8 cellular contexts compared by ENCODE assay signal in genomic region chr9:101119206-101119819, GRCh38.
A peak's percentile ranks its signal among the peaks of the same experiment; 100 is the strongest.
DNase-seq lines count a peak whose midpoint lies in the region; ATAC-seq, FAIRE-seq and TF ChIP-seq lines count a peak whose summit lies in the region.

No MANE protein-coding gene starts in this region.

- no peak overlapping the region for H3K4me3 ChIP-seq in kidney (ENCODE audit: low read length in 2 of 2)
- H3K4me3 ChIP-seq in upper lobe of right lung, result no peak overlapping the region

- H3K9me3 ChIP-seq in kidney (ENCODE audit: control insufficient read depth in 1 of 2, low read length in 2 of 2) (peaks cover 0 to 10% of the 10 kb centered on the region in 2 donors), upper lobe of right lung (peaks cover 7% of the 10 kb centered on the region)

- H3K27ac ChIP-seq in kidney (ENCODE audit: low read depth in 2 of 2, low read length in 2 of 2) (no peak overlapping the region), upper lobe of right lung (no peak overlapping the region)

- DNase-seq in DMS114 treated with DMSO at 0.1 percent for 48 hours (lab: John Stamatoyannopoulos, UW; ENCODE audit: unreplicated experiment) (peak; percentile 5), NCI-H2171 (lab: John Stamatoyannopoulos, UW) (peak; percentile 54), anterior cingulate cortex (lab: John Stamatoyannopoulos, UW) (peak in 51 of 58 donors; percentile 1 to 76 (median 40)), kidney (no peak), upper lobe of right lung (peak; percentile 74), T1000 (lab: John Stamatoyannopoulos, UW) (no peak)

- no peak for FAIRE-seq in kidney (lab: Jason Lieb, UNC)

- H3K9ac ChIP-seq in kidney (ENCODE audit: low read length in 2 of 2), result no peak overlapping the region

- H3K4me1 ChIP-seq in kidney (ENCODE audit: control insufficient read depth in 1 of 2, insufficient read depth in 1 of 2, low read depth in 1 of 2, low read length in 2 of 2) (no peaks in the 10 kb centered on the region), upper lobe of right lung (no peaks in the 10 kb centered on the region)

- no peaks in the 10 kb centered on the region for H3K27me3 ChIP-seq in upper lobe of right lung

- TF ChIP-seq CTCF in kidney (IDR thresholded peaks at IDR 0.05; ENCODE audit: borderline replicate concordance, extremely low read depth, insufficient read depth), result peak; percentile 77
- peak; percentile 64 for TF ChIP-seq CTCF in upper lobe of right lung (IDR thresholded peaks at IDR 0.05)

- H3K36me3 ChIP-seq in kidney (ENCODE audit: control insufficient read depth in 1 of 2, insufficient read depth in 2 of 2, low read length in 2 of 2), result no peaks in the 10 kb centered on the region
- H3K36me3 ChIP-seq in upper lobe of right lung, result no peaks in the 10 kb centered on the region

- intact Hi-C loops in kidney (cut with DNase I) (no loop called here), upper lobe of right lung (cut with DNase I) (no loop called here)

- ATAC-seq in GM19025 (IDR thresholded peaks at IDR 0.05; ENCODE audit: low read depth, unreplicated experiment) (peak; percentile 87), HG03095 (IDR thresholded peaks at IDR 0.05; ENCODE audit: unreplicated experiment) (peak; percentile 87), upper lobe of right lung (peak; percentile 98)

Comparison
In these comparisons a context has a peak if more than half of its experiments do, and no peak if none do; other contexts are left out.
1. DNase-seq: peak in DMS114 treated with DMSO at 0.1 percent for 48 hours (single experiment), NCI-H2171 (single experiment), anterior cingulate cortex (51 of 58) and upper lobe of right lung (single experiment); none in kidney (single experiment) and T1000 (single experiment).
2. Peak in every context shown above with its lines, with median percentiles within 50 percentile points of each other: ATAC-seq.